ENCODE assay signal across 9 cellular contexts in the genomic region with DNA sequence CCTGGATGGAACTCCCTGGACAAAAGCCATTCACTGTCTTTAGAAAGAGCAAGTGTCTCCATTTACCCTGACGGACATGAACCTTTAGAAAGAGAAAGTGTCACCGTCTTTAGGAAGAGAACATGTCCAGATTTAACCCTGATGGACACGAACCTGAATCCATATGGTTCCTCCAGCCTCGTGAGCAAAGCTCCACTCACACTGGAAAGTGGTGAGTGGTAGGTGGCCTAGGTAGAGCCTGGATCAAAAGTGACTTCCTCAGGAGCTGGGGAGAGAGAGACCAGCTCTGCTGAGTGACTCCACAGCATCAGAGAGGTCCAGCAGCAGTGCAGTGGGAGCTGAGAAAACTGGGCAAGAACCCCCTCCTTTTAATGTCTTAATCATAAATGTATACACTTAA.
"Had no signal": no experiment of that assay in that cellular context is flagged by ENCODE, and none has a peak within 500 bp of the region (broad histone marks: within the 10 kb centered on the region; RNA-seq: fewer than 3 reads in every experiment).

No MANE protein-coding gene starts in this region.

- H3K4me3 ChIP-seq: GM23248, GM23338, HAP-1 had no signal

- DNase-seq: GM23248, GOT3, H7, H9, HCEC 1CT, HFFc6 had no signal

- H3K4me3 Mint-ChIP-seq: GM23338, H9, HFFc6 had no signal

- H3K4me1 ChIP-seq: HAP-1 had no signal

- H3K4me2 ChIP-seq: GM23338 had no signal

- H3K4me1 Mint-ChIP-seq: GM23338 had no signal

- H3K9me3 ChIP-seq: HAP-1 had no signal

- H3K9me3 Mint-ChIP-seq: GM23338, H9, HFFc6 had no signal

- ATAC-seq: GM23338, HCT116 had no signal

- H3K27ac Mint-ChIP-seq: GM23338, HFFc6 had no signal

- H3K27ac ChIP-seq: GM23248 had no signal

- H3K36me3 ChIP-seq: HAP-1 had no signal

- H2AFZ ChIP-seq: GM23248, GM23338 had no signal
